8 cellular contexts compared by ENCODE assay signal in genomic region chr5:103562084-103562452, GRCh38. TPM values are rescaled to one million over a fixed set of nuclear protein-coding genes. Genes with fewer than 3 reads are reported as not detected.
DNase-seq lines count a peak whose midpoint lies in the region; ATAC-seq and TF ChIP-seq lines count a peak whose summit lies in the region.

No MANE protein-coding gene starts in this region.

- peaks cover 8% of the 10 kb centered on the region for H3K4me1 ChIP-seq in GM23338 (ENCODE audit: insufficient read depth)
- H3K4me1 ChIP-seq in PC-9 (replicated peaks; ENCODE audit: insufficient read depth) = peaks cover 4% of the 10 kb centered on the region
- peaks cover 4 to 12% of the 10 kb centered on the region in 2 experiments for H3K4me1 ChIP-seq in neutrophil (ENCODE audit: control insufficient read depth in 1 of 2, insufficient read depth in 1 of 2, low read depth in 1 of 2, low read length in 1 of 2)

- H3K4me3 ChIP-seq in GM23338 (peak overlapping the region; percentile 92), PC-9 (peak overlapping the region; percentile 88), neutrophil (ENCODE audit: low read depth in 1 of 2, low read length in 1 of 2) (peak overlapping the region; percentile 20 to 50)

- H3K27ac Mint-ChIP-seq in GM23338 = peak overlapping the region; percentile 97

- H3K4me3 Mint-ChIP-seq in GM23338 = peak overlapping the region; percentile 89

- H3K27me3 ChIP-seq in GM23338 (ENCODE audit: insufficient read depth) = no peaks in the 10 kb centered on the region
- H3K27me3 ChIP-seq in PC-9 (ENCODE audit: insufficient read depth, low read depth) = no peaks in the 10 kb centered on the region
- peaks cover 3% of the 10 kb centered on the region for H3K27me3 ChIP-seq in neutrophil

- H3K9me3 ChIP-seq in PC-9 (ENCODE audit: insufficient read depth, low read depth) = no peaks in the 10 kb centered on the region
- no peaks in the 10 kb centered on the region for H3K9me3 ChIP-seq in neutrophil

- CTCF ChIA-PET in PC-9 (lab: Charles Lee) = no interaction called here

- no peaks in the 10 kb centered on the region for H3K9me2 ChIP-seq in GM23338 (ENCODE audit: insufficient read depth)
- no peaks in the 10 kb centered on the region for H3K9me2 ChIP-seq in PC-9 (ENCODE audit: insufficient read depth)

- H3K27me3 Mint-ChIP-seq in GM23338 (ENCODE audit: insufficient read depth, low read depth, poor library complexity) = no peaks in the 10 kb centered on the region

- ATAC-seq in GM18498 (IDR thresholded peaks at IDR 0.05; ENCODE audit: unreplicated experiment) (peak; percentile 59), GM23338 (peak; percentile 28)

- POLR2A ChIA-PET in PC-9 (lab: Charles Lee; ENCODE audit: unreplicated experiment) = interaction anchor here (0.7 kb wide), 1 partner anchor 884 kb away, joined by 8 read pairs; no protein-coding TSS in a partner anchor

- H4K20me1 ChIP-seq in GM23338 (replicated peaks; ENCODE audit: insufficient read depth) (no peaks in the 10 kb centered on the region), PC-9 (ENCODE audit: insufficient read depth) (no peaks in the 10 kb centered on the region)

- H3K4me2 ChIP-seq in GM23338 (peak overlapping the region; percentile 90), PC-9 (peak overlapping the region; percentile 88)

- BruUV-seq in PC-9 (replicated peaks; lab: Mats Ljungman, UMichigan) = TSS peak; percentile 90

- peaks cover 23% of the 10 kb centered on the region for H3K4me1 Mint-ChIP-seq in GM23338

- H3K79me2 ChIP-seq in GM23338 (replicated peaks; ENCODE audit: insufficient read depth) (peaks cover 5% of the 10 kb centered on the region), PC-9 (ENCODE audit: low read depth) (peaks cover 8% of the 10 kb centered on the region; the same call in 1 of the 2 replicates)

- H2AFZ ChIP-seq in GM23338 = peak overlapping the region; percentile 98
- H2AFZ ChIP-seq in PC-9 = peak overlapping the region; percentile 99

- H3K9me3 Mint-ChIP-seq in GM23338 = no peaks in the 10 kb centered on the region; the same call in 2 of the 3 replicates

- intact Hi-C loops in PC-9 (cut with micrococcal nuclease; ENCODE audit: unreplicated experiment) = no loop called here

- DNase-seq in GM23338 (ENCODE audit: low spot score) (peak; percentile 16), PC-9 (no peak), epithelial cell of prostate (ENCODE audit: low read depth, low spot score) (no peak), germinal center (ENCODE audit: low spot score) (no peak), NCI-H526 treated with DMSO at 0.1 percent for 48 hours (lab: John Stamatoyannopoulos, UW) (no peak)
- no peak for DNase-seq in activated effector memory CD4-positive, alpha-beta T cell treated with Interleukin-2 at 50 U/mL for 16 hours

- no peaks in the 10 kb centered on the region for H3F3A ChIP-seq in GM23338 (replicated peaks; ENCODE audit: low read depth)
- H3F3A ChIP-seq in PC-9 (ENCODE audit: insufficient read depth, low read depth) = peaks cover 5% of the 10 kb centered on the region; the same call in 1 of the 2 replicates

- TF ChIP-seq CTCF in GM23338 (conservative IDR thresholded peaks at IDR 0.05; ENCODE audit: low read depth in 2 of 2) (no peak), PC-9 (conservative IDR thresholded peaks at IDR 0.05) (no peak), neutrophil (IDR thresholded peaks at IDR 0.05) (no peak)

- no peaks in the 10 kb centered on the region for H3K36me3 Mint-ChIP-seq in GM23338 (ENCODE audit: low read depth)

- peak overlapping the region; percentile 98 for H3K27ac ChIP-seq in GM23338 (ENCODE audit: low read depth)
- H3K27ac ChIP-seq in PC-9 = peak overlapping the region; percentile 81
- H3K27ac ChIP-seq in epithelial cell of prostate = peak overlapping the region; percentile 71
- H3K27ac ChIP-seq in neutrophil = no peak overlapping the region

- H3K36me3 ChIP-seq in GM23338 (ENCODE audit: insufficient read depth) (no peaks in the 10 kb centered on the region), PC-9 (ENCODE audit: low read depth) (no peaks in the 10 kb centered on the region), neutrophil (no peaks in the 10 kb centered on the region)

TF ChIP-seq in GM23338, 12 proteins besides CTCF, POLR2A, EP300 and RAD21:
- TF ChIP-seq CREB1 (CRISPR knock-in tag; IDR thresholded peaks at IDR 0.05; ENCODE audit: low read depth) (no peak), JUNB (IDR thresholded peaks at IDR 0.05; ENCODE audit: unreplicated experiment) (no peak), STAT1 (IDR thresholded peaks at IDR 0.05; ENCODE audit: unreplicated experiment) (no peak), POLR2AphosphoS5 (IDR thresholded peaks at IDR 0.05; ENCODE audit: low read depth) (no peak), ZNF331 (CRISPR knock-in tag; IDR thresholded peaks at IDR 0.05; ENCODE audit: low read depth) (no peak), ZNF114 (CRISPR knock-in tag; IDR thresholded peaks at IDR 0.05) (no peak), EZH2 (IDR thresholded peaks at IDR 0.05; ENCODE audit: low read depth, unreplicated experiment) (no peak), ETS1 (IDR thresholded peaks at IDR 0.05) (no peak), ZNF462 (CRISPR knock-in tag; IDR thresholded peaks at IDR 0.05) (no peak)

RNA-seq across cellular contexts. Expression of gene NUDT12, which starts 0.5 kb away (rescaled TPM):
- total RNA-seq in GM23338 (2014; rRNA removed; shearing (Covaris generic)) = 12.8 and 16.8 TPM in 2 replicates
- polyA plus RNA-seq in GM23338 (2016; fragmentation: Nextera tagmentation; extraction: Ambion mirVana) = 9.3 and 11.5 TPM in 2 replicates
- 12.9 and 13.3 TPM in 2 replicates for total RNA-seq in PC-9 (2021)

Comparison
In these comparisons a context has a peak if more than half of its experiments do, and no peak if none do; other contexts are left out.
1. H3K4me3 ChIP-seq: peak in every context shown above with its lines; median percentile 92 in GM23338; 88 in PC-9; 35 in neutrophil.